13 cellular contexts compared by ENCODE assay signal in the genomic region with DNA sequence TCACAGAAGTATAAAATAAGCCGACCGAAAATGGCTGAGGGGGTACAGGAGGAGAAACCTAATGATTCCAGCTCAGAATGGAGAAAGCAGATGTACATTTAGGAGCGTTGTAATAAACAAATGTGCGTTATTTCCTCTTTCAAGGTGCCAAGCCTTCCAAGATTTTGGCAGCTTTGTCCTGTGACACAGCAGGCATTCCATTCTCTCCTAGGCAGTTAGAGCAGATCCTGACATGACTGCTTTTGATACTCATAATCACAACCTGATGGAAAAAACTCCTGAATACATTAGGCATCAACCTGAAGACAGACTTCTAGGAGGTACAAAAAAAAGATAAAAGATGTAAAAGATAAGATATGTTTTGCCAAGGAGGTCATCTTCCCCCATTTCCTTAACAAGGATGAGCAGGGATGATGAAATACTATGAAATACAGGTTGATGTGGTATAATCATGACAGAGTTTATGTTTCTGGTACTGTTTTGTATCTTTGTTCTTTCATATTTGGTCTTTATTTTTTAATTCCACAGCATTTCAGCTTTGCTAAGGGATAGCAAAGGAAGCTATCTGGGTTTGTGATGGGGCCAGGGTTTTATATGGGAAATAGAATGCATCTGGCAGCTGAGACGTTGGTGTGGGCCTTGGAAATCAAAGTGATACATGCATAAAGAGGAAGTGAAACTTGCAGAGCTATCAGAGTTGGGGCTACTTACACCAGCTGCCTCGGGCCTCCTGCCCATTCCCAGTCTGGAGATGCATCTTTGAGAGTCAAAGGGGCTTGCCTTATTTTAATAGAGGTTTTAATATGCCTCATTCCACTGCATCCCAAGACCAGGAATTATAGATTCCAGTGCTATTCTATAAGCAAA.
DNase-seq lines count a peak whose midpoint lies in the region; ATAC-seq, FAIRE-seq and TF ChIP-seq lines count a peak whose summit lies in the region.
"Had no signal": no experiment of that assay in that cellular context is flagged by ENCODE, and none has a peak within 500 bp of the region (broad histone marks: within the 10 kb centered on the region; RNA-seq: fewer than 3 reads in every experiment).

No MANE protein-coding gene starts in this region.

- TF ChIP-seq CTCF in GM20000 (IDR thresholded peaks at IDR 0.05; ENCODE audit: extremely low read depth, missing control alignments) = no peak
- no peak for TF ChIP-seq CTCF in GM12878 (IDR thresholded peaks at IDR 0.05 in 2 of 3, conservative IDR thresholded peaks at IDR 0.05 in 1 of 3; ENCODE audit: control insufficient read depth in 2 of 3, extremely low read depth in 1 of 3, insufficient read depth in 1 of 3, low read depth in 3 of 3, low read length in 3 of 3)
- no peak for TF ChIP-seq CTCF in D721Med (IDR thresholded peaks at IDR 0.05; ENCODE audit: insufficient read depth, missing control alignments)

- FAIRE-seq in GM12878 (lab: Jason Lieb, UNC) (no peak), H54 (lab: Jason Lieb, UNC) (no peak), D721Med (lab: Jason Lieb, UNC) (no peak)
- FAIRE-seq: colon had no signal

- no peaks in the 10 kb centered on the region for H3K27me3 Mint-ChIP-seq in activated T-cell treated with anti-CD3 and anti-CD28 coated beads, Interleukin-2, amount 50 U/mL, for 24 hours

- no peaks in the 10 kb centered on the region for H3K9me3 ChIP-seq in GM12878 (replicated peaks; ENCODE audit: control insufficient read depth, insufficient read depth, low read length)
- H3K9me3 ChIP-seq: HAP-1, neutrophil, vagina had no signal

- CTCF ChIA-PET in GM12878 (lab: Yijun Ruan, JAX) = no interaction called here

- 36% methylated on average over 6 of the region's 6 CpGs for WGBS in GM12878 (ENCODE audit: insufficient coverage, insufficient replicate concordance, low lambda C conversion rate, missing lambda C conversion rate)

- H3K27ac ChIP-seq in GM12878 (ENCODE audit: control insufficient read depth, insufficient read depth) = no peak overlapping the region
- H3K27ac ChIP-seq: neutrophil, vagina had no signal

- H4K20me1 ChIP-seq in GM12878 (ENCODE audit: control insufficient read depth, insufficient read depth) = no peaks in the 10 kb centered on the region

- H3K27ac Mint-ChIP-seq in activated T-cell treated with anti-CD3 and anti-CD28 coated beads, Interleukin-2, amount 50 U/mL, for 24 hours = no peak overlapping the region

- no peaks in the 10 kb centered on the region for H3K79me2 ChIP-seq in GM12878 (ENCODE audit: control insufficient read depth, insufficient read depth, low read length)

- peaks cover 10% of the 10 kb centered on the region for H3K9me3 Mint-ChIP-seq in activated T-cell treated with anti-CD3 and anti-CD28 coated beads, Interleukin-2, amount 50 U/mL, for 24 hours

- no peak overlapping the region for H3K4me3 Mint-ChIP-seq in activated T-cell treated with anti-CD3 and anti-CD28 coated beads, Interleukin-2, amount 50 U/mL, for 24 hours

- no peaks in the 10 kb centered on the region for H3K4me1 ChIP-seq in GM12878 (ENCODE audit: control insufficient read depth, insufficient read depth, low read length)
- H3K4me1 ChIP-seq: vagina had no signal

- TF ChIP-seq POLR2A in GM12878 (IDR thresholded peaks at IDR 0.05; ENCODE audit: low read depth, low read length) (no peak), H54 (IDR thresholded peaks at IDR 0.05; ENCODE audit: low read depth, low read length) (no peak)

- no peaks in the 10 kb centered on the region for H3K4me1 Mint-ChIP-seq in activated T-cell treated with anti-CD3 and anti-CD28 coated beads, Interleukin-2, amount 50 U/mL, for 24 hours (ENCODE audit: low read depth)

- DNase-seq in GM20000 (ENCODE audit: low spot score) = peak; percentile 30
- no peak for DNase-seq in GM12878 (ENCODE audit: low read depth, low spot score)
- DNase-seq in H54 (ENCODE audit: insufficient read length, low spot score) = no peak
- no peak for DNase-seq in D721Med (ENCODE audit: insufficient read length, low spot score)
- DNase-seq in activated T-cell treated with anti-CD3 and anti-CD28 coated beads, Interleukin-2, amount 50 U/mL, for 24 hours = no peak
- no peak for DNase-seq in stimulated activated CD4-positive, alpha-beta T cell treated with anti-CD3 and anti-CD28 coated beads, Interleukin-4, amount 100 ng/mL, for 4 hours
- DNase-seq: NCI-H1417 treated with DMSO at 0.1 percent for 48 hours had no signal

- peak; percentile 96 for ATAC-seq in GM18502 (IDR thresholded peaks at IDR 0.05; ENCODE audit: poor library complexity, unreplicated experiment)
- peak; percentile 88 for ATAC-seq in HG03103 (IDR thresholded peaks at IDR 0.05; ENCODE audit: low read depth, unreplicated experiment)
- peak; percentile 89 for ATAC-seq in GM12878

- RAD21 ChIA-PET in GM12878 (lab: Charles Lee; ENCODE audit: unreplicated experiment) = no interaction called here

- H3K4me2 ChIP-seq in GM12878 (ENCODE audit: control insufficient read depth, insufficient read depth) = no peak overlapping the region

- H3K36me3 Mint-ChIP-seq in activated T-cell treated with anti-CD3 and anti-CD28 coated beads, Interleukin-2, amount 50 U/mL, for 24 hours (ENCODE audit: low read depth) = no peaks in the 10 kb centered on the region

- no peaks in the 10 kb centered on the region for H3K36me3 ChIP-seq in GM12878 (ENCODE audit: control insufficient read depth in 2 of 2, insufficient read depth in 2 of 2, low read length in 1 of 2)
- H3K36me3 ChIP-seq: HAP-1, neutrophil, vagina had no signal

- POLR2A ChIA-PET in GM12878 (lab: Charles Lee) = no interaction called here

- no peak overlapping the region for H3K9ac ChIP-seq in GM12878 (ENCODE audit: control insufficient read depth, insufficient read depth, low read length)

- in situ Hi-C loops in GM12878 (cut with MboI) = no loop called here

- H3K27me3 ChIP-seq in GM12878 (replicated peaks in 1 of 2; ENCODE audit: control insufficient read depth in 2 of 2, insufficient read depth in 2 of 2, low read length in 1 of 2) = no peaks in the 10 kb centered on the region
- H3K27me3 ChIP-seq: neutrophil, vagina had no signal

- SMC1A ChIA-PET in GM12878 (lab: Charles Lee; ENCODE audit: uncharacterized antibody, unreplicated experiment) = interaction anchor here (1.3 kb wide), 1 partner anchor 12 kb away, joined by 3 read pairs; no protein-coding TSS in a partner anchor

- intact Hi-C loops in GM12878 (cut with micrococcal nuclease; ENCODE audit: unreplicated experiment) = no loop called here

- 0 out of 4 replicates have a peak, but pooled peaks of 1 of the 2 experiments have one; percentile 39 for TF ChIP-seq EP300 in GM12878 (IDR thresholded peaks at IDR 0.05; ENCODE audit: borderline replicate concordance in 1 of 2, control insufficient read depth in 1 of 2, low read depth in 2 of 2, low read length in 2 of 2)

- H2AFZ ChIP-seq in GM12878 (ENCODE audit: control insufficient read depth, low read depth, low read length) = no peak overlapping the region

- no peak overlapping the region for H3K4me3 ChIP-seq in GM12878
- H3K4me3 ChIP-seq: HAP-1, vagina had no signal

- no peak for TF ChIP-seq RAD21 in GM12878 (IDR thresholded peaks at IDR 0.05; ENCODE audit: insufficient read depth, low read depth, low read length)

- no TSS peak for BruUV-seq in GM12878 (replicated peaks; lab: Mats Ljungman, UMichigan)

TF ChIP-seq in GM12878, 131 proteins besides CTCF, POLR2A, EP300 and RAD21 (continues in another document):
- TF ChIP-seq, protein P1, sequence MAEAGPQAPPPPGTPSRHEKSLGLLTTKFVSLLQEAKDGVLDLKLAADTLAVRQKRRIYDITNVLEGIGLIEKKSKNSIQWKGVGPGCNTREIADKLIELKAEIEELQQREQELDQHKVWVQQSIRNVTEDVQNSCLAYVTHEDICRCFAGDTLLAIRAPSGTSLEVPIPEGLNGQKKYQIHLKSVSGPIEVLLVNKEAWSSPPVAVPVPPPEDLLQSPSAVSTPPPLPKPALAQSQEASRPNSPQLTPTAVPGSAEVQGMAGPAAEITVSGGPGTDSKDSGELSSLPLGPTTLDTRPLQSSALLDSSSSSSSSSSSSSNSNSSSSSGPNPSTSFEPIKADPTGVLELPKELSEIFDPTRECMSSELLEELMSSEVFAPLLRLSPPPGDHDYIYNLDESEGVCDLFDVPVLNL (IDR thresholded peaks at IDR 0.05; ENCODE audit: low read depth, low read length) = no peak
- TF ChIP-seq FOS (IDR thresholded peaks at IDR 0.05; ENCODE audit: borderline replicate concordance, extremely low read depth, insufficient read length) (no peak), BCL11A (IDR thresholded peaks at IDR 0.05; ENCODE audit: low read depth, low read length) (no peak), SMAD5 (IDR thresholded peaks at IDR 0.05; ENCODE audit: low read depth) (no peak), SKIL (IDR thresholded peaks at IDR 0.05; ENCODE audit: low read depth, poor library complexity, severe bottlenecking) (no peak), IRF4 (IDR thresholded peaks at IDR 0.05; ENCODE audit: low read depth, low read length) (peak; percentile 81)
- TF ChIP-seq, protein P2, sequence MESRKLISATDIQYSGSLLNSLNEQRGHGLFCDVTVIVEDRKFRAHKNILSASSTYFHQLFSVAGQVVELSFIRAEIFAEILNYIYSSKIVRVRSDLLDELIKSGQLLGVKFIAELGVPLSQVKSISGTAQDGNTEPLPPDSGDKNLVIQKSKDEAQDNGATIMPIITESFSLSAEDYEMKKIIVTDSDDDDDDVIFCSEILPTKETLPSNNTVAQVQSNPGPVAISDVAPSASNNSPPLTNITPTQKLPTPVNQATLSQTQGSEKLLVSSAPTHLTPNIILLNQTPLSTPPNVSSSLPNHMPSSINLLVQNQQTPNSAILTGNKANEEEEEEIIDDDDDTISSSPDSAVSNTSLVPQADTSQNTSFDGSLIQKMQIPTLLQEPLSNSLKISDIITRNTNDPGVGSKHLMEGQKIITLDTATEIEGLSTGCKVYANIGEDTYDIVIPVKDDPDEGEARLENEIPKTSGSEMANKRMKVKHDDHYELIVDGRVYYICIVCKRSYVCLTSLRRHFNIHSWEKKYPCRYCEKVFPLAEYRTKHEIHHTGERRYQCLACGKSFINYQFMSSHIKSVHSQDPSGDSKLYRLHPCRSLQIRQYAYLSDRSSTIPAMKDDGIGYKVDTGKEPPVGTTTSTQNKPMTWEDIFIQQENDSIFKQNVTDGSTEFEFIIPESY (IDR thresholded peaks at IDR 0.05) = no peak
